Comparison of ENCODE assay signal across 12 cellular contexts in the genomic region with DNA sequence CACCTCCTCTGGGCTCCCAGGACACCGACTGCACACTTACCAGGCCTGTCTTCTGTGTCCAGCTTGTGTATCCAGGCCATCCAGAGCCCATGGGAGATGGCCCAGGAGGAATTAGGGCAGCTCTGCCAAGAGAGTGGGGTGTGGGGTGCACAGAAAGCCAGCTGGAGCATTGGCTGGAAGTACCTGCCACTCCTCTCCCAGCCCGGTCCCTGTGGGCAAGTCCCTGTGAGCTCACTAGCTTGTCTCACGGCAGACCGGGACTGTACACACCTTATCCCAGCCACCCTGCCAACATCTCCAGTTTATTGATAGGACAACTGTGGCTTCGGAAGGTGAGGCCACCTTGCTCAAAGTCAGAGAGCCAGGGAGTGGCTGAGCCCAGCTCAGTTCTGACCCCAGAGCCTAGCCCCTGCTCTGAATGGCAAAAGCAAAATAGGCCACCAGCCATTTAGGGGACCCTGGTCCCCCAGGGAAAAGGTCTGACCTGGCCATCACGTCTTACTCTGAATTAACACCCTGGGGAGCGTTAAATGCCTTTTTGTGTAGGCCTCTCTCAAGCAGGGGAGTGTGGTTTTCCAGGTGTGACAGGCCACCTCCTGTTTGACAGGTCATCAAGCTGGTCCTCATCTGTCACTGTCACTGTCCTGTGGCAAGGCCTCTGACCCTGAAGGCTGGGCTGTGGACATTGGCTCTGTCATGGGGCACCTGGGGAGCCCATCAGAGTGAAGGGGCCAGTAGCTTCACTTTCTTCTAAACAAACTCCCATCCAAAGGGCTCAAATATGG. TPM values are rescaled to one million over a fixed set of nuclear protein-coding genes. Genes with fewer than 3 reads are reported as not detected.
DNase-seq lines count a peak whose midpoint lies in the region; ATAC-seq and TF ChIP-seq lines count a peak whose summit lies in the region.
"Had no signal": no experiment of that assay in that cellular context is flagged by ENCODE, and none has a peak within 500 bp of the region (broad histone marks: within the 10 kb centered on the region; RNA-seq: fewer than 3 reads in every experiment).

No MANE protein-coding gene starts in this region.

- intact Hi-C loops in left lung (cut with DNase I): no loop called here

- in situ Hi-C loops in ACHN (cut with HindIII; ENCODE audit: low pct_ligation_motif_present, low pct_unique_long_range_greater_than_20kb, low sequenced_read_pairs): no loop called here

- TF ChIP-seq CTCF in HFFc6 (IDR thresholded peaks at IDR 0.05): no peak
- no peak for TF ChIP-seq CTCF in left lung (IDR thresholded peaks at IDR 0.05)

- peaks cover 0 to 10% of the 10 kb centered on the region in 2 donors for H3K36me3 ChIP-seq in left lung

- DNase-seq in HFFc6 (peak; percentile 37), left lung (peak in 1 of 2 donors; percentile 65), ACHN (no peak)
- no peak for DNase-seq in stimulated activated effector memory CD8-positive, alpha-beta T cell treated with anti-CD3 and anti-CD28 coated beads, Interleukin-12 subunit alpha, Interleukin-12 subunit beta, amount 100 ng/mL, for 72 hours (ENCODE audit: low spot score in 2 of 2)
- DNase-seq in activated CD4-positive, alpha-beta T cell treated with anti-CD3 and anti-CD28 coated beads, Interleukin-2, amount 50 U/mL, for 4 hours: no peak
- DNase-seq: activated T-cell treated with anti-CD3 and anti-CD28 coated beads, Interleukin-2, amount 50 U/mL, for 48 hours; DMS53; NCI-H1930; stimulated activated CD4-positive, alpha-beta T cell treated with anti-CD3 and anti-CD28 coated beads, Interleukin-12 subunit alpha, Interleukin-12 subunit beta, amount 100 ng/mL, for 4 hours had no signal

- ATAC-seq in left lung: peak; percentile 90
- ATAC-seq in stimulated activated effector memory CD8-positive, alpha-beta T cell treated with anti-CD3 and anti-CD28 coated beads, Interleukin-12 subunit alpha, Interleukin-12 subunit beta, amount 100 ng/mL, for 72 hours: no peak
- no peak for ATAC-seq in HG03521 (IDR thresholded peaks at IDR 0.05; ENCODE audit: unreplicated experiment)
- no peak for ATAC-seq in HG02938 (IDR thresholded peaks at IDR 0.05; ENCODE audit: unreplicated experiment)

- H3K4me3 Mint-ChIP-seq in HFFc6: 0 out of 2 replicates have a peak overlapping the region, but pooled peaks have one; percentile 11
- H3K4me3 Mint-ChIP-seq in stimulated activated effector memory CD8-positive, alpha-beta T cell treated with anti-CD3 and anti-CD28 coated beads, Interleukin-12 subunit alpha, Interleukin-12 subunit beta, amount 100 ng/mL, for 72 hours: no peak overlapping the region

- H3K27ac Mint-ChIP-seq in HFFc6: peak overlapping the region; percentile 95
- peak overlapping the region; percentile 14 for H3K27ac Mint-ChIP-seq in stimulated activated effector memory CD8-positive, alpha-beta T cell treated with anti-CD3 and anti-CD28 coated beads, Interleukin-12 subunit alpha, Interleukin-12 subunit beta, amount 100 ng/mL, for 72 hours

- no peak overlapping the region for H3K4me3 ChIP-seq in left lung

- H3K4me1 Mint-ChIP-seq in HFFc6 (ENCODE audit: low read depth): peaks cover 58% of the 10 kb centered on the region
- H3K4me1 Mint-ChIP-seq in stimulated activated effector memory CD8-positive, alpha-beta T cell treated with anti-CD3 and anti-CD28 coated beads, Interleukin-12 subunit alpha, Interleukin-12 subunit beta, amount 100 ng/mL, for 72 hours: no peaks in the 10 kb centered on the region

- no peaks in the 10 kb centered on the region; the same call in none of the 2 replicates for H3K36me3 Mint-ChIP-seq in HFFc6 (ENCODE audit: low read depth)
- H3K36me3 Mint-ChIP-seq in stimulated activated effector memory CD8-positive, alpha-beta T cell treated with anti-CD3 and anti-CD28 coated beads, Interleukin-12 subunit alpha, Interleukin-12 subunit beta, amount 100 ng/mL, for 72 hours: peaks cover under 1% of the 10 kb centered on the region

- H3K27me3 ChIP-seq in left lung: no peaks in the 10 kb centered on the region

- H3K9me3 ChIP-seq in left lung: no peaks in the 10 kb centered on the region

- H3K4me1 ChIP-seq in left lung: peaks cover 9 to 19% of the 10 kb centered on the region in 2 donors

- no peaks in the 10 kb centered on the region for H3K27me3 Mint-ChIP-seq in HFFc6 (ENCODE audit: insufficient read depth)

- peak overlapping the region; percentile 32 for H3K27ac ChIP-seq in cingulate gyrus (ENCODE audit: low read depth, low read length)
- H3K27ac ChIP-seq in left lung: peak overlapping the region in 1 of 2 donors; percentile 31

- H3K9me3 Mint-ChIP-seq in HFFc6: no peaks in the 10 kb centered on the region
- H3K9me3 Mint-ChIP-seq in stimulated activated effector memory CD8-positive, alpha-beta T cell treated with anti-CD3 and anti-CD28 coated beads, Interleukin-12 subunit alpha, Interleukin-12 subunit beta, amount 100 ng/mL, for 72 hours: no peaks in the 10 kb centered on the region

RNA-seq across cellular contexts. Expression of a gene that starts 15.1 kb away (rescaled TPM):
- total RNA-seq in HFFc6 (2021; fragmentation: NEBNext Ultra II Directional; extraction: Animal tissue kit (Norgen Biotek cat#: 25700)): 100 to 1,000 TPM; 137 to 153 (median 150) TPM
- total RNA-seq in left lung: 100 to 1,000 TPM in 1 of 2 donors, 10 to 100 TPM in 1; 77.4 to 154 TPM

RNA-seq across cellular contexts. Expression of a gene that starts 15.4 kb away (rescaled TPM):
- 10 to 100 TPM; 24.9 to 28.6 (median 26.1) TPM for total RNA-seq in HFFc6 (2021; fragmentation: NEBNext Ultra II Directional; extraction: Animal tissue kit (Norgen Biotek cat#: 25700))
- 10 to 100 TPM; 20.4 to 22.6 TPM for total RNA-seq in left lung

RNA-seq across cellular contexts. Expression of a gene that starts 55.8 kb away (rescaled TPM):
- total RNA-seq in HFFc6 (2021; fragmentation: NEBNext Ultra II Directional; extraction: Animal tissue kit (Norgen Biotek cat#: 25700)): 10 to 100 TPM; 60.1 to 73.6 (median 66.4) TPM
- 10 to 100 TPM; 55.7 to 57.4 TPM for total RNA-seq in left lung
